1 cellular context compared by ENCODE assay signal in genomic region chr2:134469516-134470115, GRCh38.
TF ChIP-seq lines count a peak whose summit lies in the region.

No MANE protein-coding gene starts in this region.

TF ChIP-seq in H1, 55 proteins besides CTCF, POLR2A, EP300 and RAD21 (continued from another document):
- no peak for TF ChIP-seq CHD7 (IDR thresholded peaks at IDR 0.05; ENCODE audit: insufficient replicate concordance, low read length)
- no peak for TF ChIP-seq HDAC6 (IDR thresholded peaks at IDR 0.05; ENCODE audit: low read depth, low read length)
